41 cellular contexts compared by ENCODE assay signal in genomic region chr13:51333826-51334225, GRCh38. TPM values are rescaled to one million over a fixed set of nuclear protein-coding genes. Genes with fewer than 3 reads are reported as not detected.
"Had no signal": no experiment of that assay in that cellular context is flagged by ENCODE, and none has a peak within 500 bp of the region (broad histone marks: within the 10 kb centered on the region; RNA-seq: fewer than 3 reads in every experiment).

No MANE protein-coding gene starts in this region.

- H3K36me3 Mint-ChIP-seq: activated naive CD4-positive, alpha-beta T cell treated with anti-CD3 and anti-CD28 coated beads, Interleukin-2, amount 10 ng/mL, durations not matched to agents 7 days and 5 days; activated naive CD4-positive, alpha-beta T cell treated with anti-CD3 and anti-CD28 coated beads, Interleukin-2, amount 50 U/mL, for 72 hours; activated naive CD8-positive, alpha-beta T cell treated with anti-CD3 and anti-CD28 coated beads for 36 hours; brain had no signal

- H3K27ac Mint-ChIP-seq: activated naive CD4-positive, alpha-beta T cell treated with anti-CD3 and anti-CD28 coated beads for 36 hours; activated naive CD4-positive, alpha-beta T cell treated with anti-CD3 and anti-CD28 coated beads, Interleukin-2, amount 10 ng/mL, durations not matched to agents 7 days and 5 days; activated naive CD4-positive, alpha-beta T cell treated with anti-CD3 and anti-CD28 coated beads, Interleukin-2, amount 50 U/mL, for 24 hours; activated naive CD4-positive, alpha-beta T cell treated with anti-CD3 and anti-CD28 coated beads, Interleukin-2, amount 50 U/mL, for 72 hours; activated naive CD8-positive, alpha-beta T cell; activated naive CD8-positive, alpha-beta T cell treated with anti-CD3 and anti-CD28 coated beads for 36 hours; activated naive CD8-positive, alpha-beta T cell treated with anti-CD3 and anti-CD28 coated beads, Interleukin-2, amount 10 ng/mL, durations not matched to agents 7 days and 5 days; activated naive CD8-positive, alpha-beta T cell treated with anti-CD3 and anti-CD28 coated beads, Interleukin-2, amount 50 U/mL, for 24 hours; activated T-cell treated with anti-CD3 and anti-CD28 coated beads, Interleukin-2, amount 50 U/mL, for 24 hours; activated T-cell treated with anti-CD3 and anti-CD28 coated beads, Interleukin-2, amount 50 U/mL, for 72 hours; activated T-helper 1 cell treated with anti-CD3 and anti-CD28 coated beads, Interleukin-12 subunit alpha, Interleukin-12 subunit beta, Interleukin-2, Interleukin-4 antibody, amounts not matched to agents 30 ng/mL and 10 ng/mL and 1 ng/mL, durations not matched to agents 14 hours and 24 hours and 36 hours; activated T-helper 17 cell treated with anti-CD3 and anti-CD28 coated beads, Interleukin-2, amount 50 U/mL, for 72 hours; activated T-helper 2 cell treated with anti-CD3 and anti-CD28 coated beads, Interferon-gamma antibody, Interleukin-2, Interleukin-4, amounts not matched to agents 10 μg/mL and 5 μg/mL and 100 μg/mL, durations not matched to agents 14 hours and 24 hours and 36 hours; brain had no signal

- H3K4me3 ChIP-seq: adrenal gland, ascending aorta, body of pancreas, breast epithelium, cardiac muscle cell had no signal

- FAIRE-seq: bronchial epithelial cell had no signal

- H3K36me3 ChIP-seq: adrenal gland, ascending aorta, brain microvascular endothelial cell, breast epithelium, cardiac muscle cell had no signal

- H3K27me3 ChIP-seq: adrenal gland, ascending aorta, body of pancreas, brain microvascular endothelial cell, breast epithelium, cardiac muscle cell had no signal

- DNase-seq: activated effector memory CD4-positive, alpha-beta T cell treated with anti-CD3 and anti-CD28 coated beads, Interleukin-2, amount 50 U/mL, for 16 hours; activated effector memory CD4-positive, alpha-beta T cell treated with Interleukin-2 at 50 U/mL for 16 hours; activated gamma-delta T cell; activated gamma-delta T cell treated with Interleukin-2 at 50 U/mL for 16 hours; activated naive CD4-positive, alpha-beta T cell; activated naive CD4-positive, alpha-beta T cell treated with anti-CD3 and anti-CD28 coated beads for 36 hours; activated naive CD4-positive, alpha-beta T cell treated with anti-CD3 and anti-CD28 coated beads, Interleukin-2, amount 10 ng/mL, durations not matched to agents 7 days and 5 days; activated naive CD4-positive, alpha-beta T cell treated with anti-CD3 and anti-CD28 coated beads, Interleukin-2, amount 50 U/mL, for 16 hours; activated naive CD4-positive, alpha-beta T cell treated with Interleukin-2 at 50 U/mL for 16 hours; activated naive CD8-positive, alpha-beta T cell treated with anti-CD3 and anti-CD28 coated beads for 36 hours; activated naive CD8-positive, alpha-beta T cell treated with anti-CD3 and anti-CD28 coated beads, Interleukin-2, amount 10 ng/mL, durations not matched to agents 7 days and 5 days; activated naive CD8-positive, alpha-beta T cell treated with anti-CD3 and anti-CD28 coated beads, Interleukin-2, amount 50 U/mL, for 24 hours; activated T-cell treated with anti-CD3 and anti-CD28 coated beads, Interleukin-2, amount 50 U/mL, for 1 hour; activated T-cell treated with anti-CD3 and anti-CD28 coated beads, Interleukin-2, amount 50 U/mL, for 24 hours; activated T-cell treated with anti-CD3 and anti-CD28 coated beads, Interleukin-2, amount 50 U/mL, for 4 hours; activated T-cell treated with anti-CD3 and anti-CD28 coated beads, Interleukin-2, amount 50 U/mL, for 48 hours; activated T-cell treated with anti-CD3 and anti-CD28 coated beads, Interleukin-2, amount 50 U/mL, for 72 hours; adrenal gland; amniotic stem cell; amygdala; anterior cingulate cortex; aorta; body of pancreas; brain microvascular endothelial cell; caudate nucleus; central memory CD4-positive, alpha-beta T cell; cerebellar nuclear complex had no signal

- H3K27me3 Mint-ChIP-seq: activated naive CD4-positive, alpha-beta T cell treated with anti-CD3 and anti-CD28 coated beads, Interleukin-2, amount 10 ng/mL, durations not matched to agents 7 days and 5 days; activated naive CD4-positive, alpha-beta T cell treated with anti-CD3 and anti-CD28 coated beads, Interleukin-2, amount 50 U/mL, for 24 hours; activated naive CD8-positive, alpha-beta T cell; activated naive CD8-positive, alpha-beta T cell treated with anti-CD3 and anti-CD28 coated beads for 36 hours; activated naive CD8-positive, alpha-beta T cell treated with anti-CD3 and anti-CD28 coated beads, Interleukin-2, amount 50 U/mL, for 24 hours; activated T-cell treated with anti-CD3 and anti-CD28 coated beads, Interleukin-2, amount 50 U/mL, for 24 hours; brain; central memory CD8-positive, alpha-beta T cell had no signal

- H3K9me3 ChIP-seq: adrenal gland, ascending aorta, body of pancreas, breast epithelium had no signal

- H3K9me3 Mint-ChIP-seq: activated naive CD4-positive, alpha-beta T cell treated with anti-CD3 and anti-CD28 coated beads for 36 hours; activated naive CD4-positive, alpha-beta T cell treated with anti-CD3 and anti-CD28 coated beads, Interleukin-2, amount 10 ng/mL, durations not matched to agents 7 days and 5 days; activated naive CD4-positive, alpha-beta T cell treated with anti-CD3 and anti-CD28 coated beads, Interleukin-2, amount 50 U/mL, for 24 hours; activated naive CD4-positive, alpha-beta T cell treated with anti-CD3 and anti-CD28 coated beads, Interleukin-2, amount 50 U/mL, for 72 hours; activated naive CD8-positive, alpha-beta T cell treated with anti-CD3 and anti-CD28 coated beads for 36 hours; activated naive CD8-positive, alpha-beta T cell treated with anti-CD3 and anti-CD28 coated beads, Interleukin-2, amount 50 U/mL, for 24 hours; activated T-cell treated with anti-CD3 and anti-CD28 coated beads, Interleukin-2, amount 50 U/mL, for 24 hours; activated T-cell treated with anti-CD3 and anti-CD28 coated beads, Interleukin-2, amount 50 U/mL, for 4 hours; activated T-helper 1 cell treated with anti-CD3 and anti-CD28 coated beads, Interleukin-12 subunit alpha, Interleukin-12 subunit beta, Interleukin-2, Interleukin-4 antibody, amounts not matched to agents 30 ng/mL and 10 ng/mL and 1 ng/mL, durations not matched to agents 14 hours and 24 hours and 36 hours; activated T-helper 17 cell treated with anti-CD3 and anti-CD28 coated beads, Interleukin-2, amount 50 U/mL, for 72 hours; activated T-helper 2 cell treated with anti-CD3 and anti-CD28 coated beads, Interferon-gamma antibody, Interleukin-2, Interleukin-4, amounts not matched to agents 10 μg/mL and 5 μg/mL and 100 μg/mL, durations not matched to agents 14 hours and 24 hours and 36 hours; brain; central memory CD8-positive, alpha-beta T cell had no signal

- H3K4me3 Mint-ChIP-seq: activated naive CD4-positive, alpha-beta T cell treated with anti-CD3 and anti-CD28 coated beads for 36 hours; activated naive CD4-positive, alpha-beta T cell treated with anti-CD3 and anti-CD28 coated beads, Interleukin-2, amount 10 ng/mL, durations not matched to agents 7 days and 5 days; activated naive CD4-positive, alpha-beta T cell treated with anti-CD3 and anti-CD28 coated beads, Interleukin-2, amount 50 U/mL, for 24 hours; activated naive CD8-positive, alpha-beta T cell; activated naive CD8-positive, alpha-beta T cell treated with anti-CD3 and anti-CD28 coated beads for 36 hours; activated naive CD8-positive, alpha-beta T cell treated with anti-CD3 and anti-CD28 coated beads, Interleukin-2, amount 10 ng/mL, durations not matched to agents 7 days and 5 days; activated naive CD8-positive, alpha-beta T cell treated with anti-CD3 and anti-CD28 coated beads, Interleukin-2, amount 50 U/mL, for 24 hours; activated T-cell treated with anti-CD3 and anti-CD28 coated beads, Interleukin-2, amount 50 U/mL, for 24 hours; activated T-cell treated with anti-CD3 and anti-CD28 coated beads, Interleukin-2, amount 50 U/mL, for 4 hours; activated T-cell treated with anti-CD3 and anti-CD28 coated beads, Interleukin-2, amount 50 U/mL, for 72 hours; activated T-helper 1 cell treated with anti-CD3 and anti-CD28 coated beads, Interleukin-12 subunit alpha, Interleukin-12 subunit beta, Interleukin-2, Interleukin-4 antibody, amounts not matched to agents 30 ng/mL and 10 ng/mL and 1 ng/mL, durations not matched to agents 14 hours and 24 hours and 36 hours; activated T-helper 17 cell treated with anti-CD3 and anti-CD28 coated beads, Interleukin-2, amount 50 U/mL, for 72 hours; brain; central memory CD8-positive, alpha-beta T cell had no signal

- H3K4me1 ChIP-seq: adrenal gland, ascending aorta, breast epithelium had no signal

- H3K27ac ChIP-seq: adrenal gland, ascending aorta, body of pancreas, brain microvascular endothelial cell, breast epithelium, cardiac muscle cell had no signal

RNA-seq across cellular contexts. Expression of gene SERPINE3, which starts 5.7 kb away (rescaled TPM):
- total RNA-seq: activated naive CD4-positive, alpha-beta T cell treated with anti-CD3 and anti-CD28 coated beads for 36 hours; activated naive CD4-positive, alpha-beta T cell treated with anti-CD3 and anti-CD28 coated beads, Interleukin-2, amount 50 U/mL, for 72 hours; activated naive CD8-positive, alpha-beta T cell treated with anti-CD3 and anti-CD28 coated beads for 36 hours; activated naive CD8-positive, alpha-beta T cell treated with anti-CD3 and anti-CD28 coated beads, Interleukin-2, amount 10 ng/mL, durations not matched to agents 7 days and 5 days; activated T-cell treated with anti-CD3 and anti-CD28 coated beads, Interleukin-2, amount 50 U/mL, for 4 hours; activated T-cell treated with anti-CD3 and anti-CD28 coated beads, Interleukin-2, amount 50 U/mL, for 72 hours; activated T-helper 1 cell treated with anti-CD3 and anti-CD28 coated beads, Interleukin-12 subunit alpha, Interleukin-12 subunit beta, Interleukin-2, Interleukin-4 antibody, amounts not matched to agents 30 ng/mL and 10 ng/mL and 1 ng/mL, durations not matched to agents 14 hours and 24 hours and 36 hours; activated T-helper 17 cell treated with anti-CD3 and anti-CD28 coated beads, Interleukin-2, amount 50 U/mL, for 72 hours; activated T-helper 2 cell treated with anti-CD3 and anti-CD28 coated beads, Interferon-gamma antibody, Interleukin-2, Interleukin-4, amounts not matched to agents 10 μg/mL and 5 μg/mL and 100 μg/mL, durations not matched to agents 14 hours and 24 hours and 36 hours; adrenal gland; aorta; ascending aorta; body of pancreas; bronchial epithelial cell; cardiac septum; chondrocyte had no signal
- polyA plus RNA-seq: aorta had no signal
